8 cellular contexts compared by ENCODE assay signal in the genomic region with DNA sequence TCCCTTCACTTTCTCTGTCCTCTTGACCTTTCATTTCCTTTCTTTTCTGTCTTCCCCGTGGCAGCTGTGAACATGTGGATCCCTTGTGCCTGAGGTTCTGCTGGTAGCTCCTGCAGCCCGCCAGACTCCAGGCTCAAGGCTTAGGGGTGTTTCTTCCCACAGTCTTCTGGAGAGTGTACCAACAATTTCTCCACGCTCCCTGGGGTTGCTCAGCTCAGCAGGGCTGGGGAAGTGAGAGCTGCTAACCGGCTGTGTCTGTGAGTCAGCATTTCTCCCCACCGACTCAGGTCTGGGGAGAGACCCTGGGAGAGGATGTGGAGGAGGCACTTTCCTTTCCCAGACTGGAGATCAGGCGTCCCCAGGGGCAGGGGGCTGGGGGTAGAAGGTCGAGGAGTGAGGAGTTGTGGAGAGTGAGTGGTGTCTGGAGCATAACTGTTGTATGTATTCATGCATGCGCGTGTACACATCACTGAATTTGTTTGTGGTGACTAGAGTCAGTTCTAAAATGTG.
A peak's percentile ranks its signal among the peaks of the same experiment; 100 is the strongest.
DNase-seq lines count a peak whose midpoint lies in the region; ATAC-seq and TF ChIP-seq lines count a peak whose summit lies in the region.

No MANE protein-coding gene starts in this region.

- H3K36me3 Mint-ChIP-seq in neural crest cell (ENCODE audit: low read depth): peaks cover 15% of the 10 kb centered on the region
- H3K36me3 Mint-ChIP-seq in CD8-positive, alpha-beta T cell: no peaks in the 10 kb centered on the region

- no peak for TF ChIP-seq POLR2A in esophagus squamous epithelium (IDR thresholded peaks at IDR 0.05)

- 32 to 33% methylated on average over 5 to 7 of the region's 9 CpGs for WGBS in esophagus squamous epithelium, 2 donors

- peak overlapping the region; percentile 82 for H3K27ac Mint-ChIP-seq in neural crest cell (ENCODE audit: unreplicated experiment)
- H3K27ac Mint-ChIP-seq in CD8-positive, alpha-beta T cell: no peak overlapping the region

- no peaks in the 10 kb centered on the region for H3K4me1 ChIP-seq in CD8-positive, alpha-beta T cell (ENCODE audit: insufficient read depth, low read length)
- peaks cover 0 to 16% (median 12%) of the 10 kb centered on the region in 3 donors for H3K4me1 ChIP-seq in esophagus squamous epithelium

- peak; percentile 82 for DNase-seq in AG20443 (ENCODE audit: low spot score)
- DNase-seq in HEK293T (ENCODE audit: extremely low spot score): peak; percentile 58
- peak; percentile 64 for DNase-seq in SK-N-DZ (ENCODE audit: low spot score)
- peak; percentile 93 for DNase-seq in fibroblast of pulmonary artery (ENCODE audit: low read depth)
- DNase-seq in neural crest cell (ENCODE audit: low read depth, low spot score): peak; percentile 22
- DNase-seq in CD8-positive, alpha-beta T cell: no peak
- no peak for DNase-seq in esophagus squamous epithelium (lab: John Stamatoyannopoulos, UW)

- peak overlapping the region; percentile 8 for H3K4me3 Mint-ChIP-seq in neural crest cell
- H3K4me3 Mint-ChIP-seq in CD8-positive, alpha-beta T cell: no peak overlapping the region

- H3K4me1 Mint-ChIP-seq in neural crest cell: peaks cover 17% of the 10 kb centered on the region
- peaks cover 4% of the 10 kb centered on the region for H3K4me1 Mint-ChIP-seq in CD8-positive, alpha-beta T cell (ENCODE audit: low read depth)

- TF ChIP-seq CTCF in fibroblast of pulmonary artery (IDR thresholded peaks at IDR 0.05; ENCODE audit: low read length, missing control alignments) (no peak), neural crest cell (conservative IDR thresholded peaks at IDR 0.05) (no peak), esophagus squamous epithelium (IDR thresholded peaks at IDR 0.05) (no peak)
- TF ChIP-seq CTCF in CD8-positive, alpha-beta T cell (IDR thresholded peaks at IDR 0.05): no peak

- CTCF ChIA-PET in HEK293T (lab: Yijun Ruan, JAX): no interaction called here
- CTCF ChIA-PET in CD8-positive, alpha-beta T cell (lab: Charles Lee): interaction anchor here (0.6 kb wide), 1 partner anchor 125 kb away, joined by 3 read pairs; no protein-coding TSS in a partner anchor

- intact Hi-C loops in CD8-positive, alpha-beta T cell (cut with DNase I, micrococcal nuclease): no loop called here
- intact Hi-C loops in esophagus squamous epithelium (cut with DNase I): no loop called here

- H3K27ac ChIP-seq in CD8-positive, alpha-beta T cell (ENCODE audit: low read depth, low read length): no peak overlapping the region
- H3K27ac ChIP-seq in esophagus squamous epithelium: peak overlapping the region in 1 of 4 donors; percentile 45

- POLR2A ChIA-PET in HEK293T (lab: Yijun Ruan, JAX): interaction anchor here (1.3 kb wide), 1 partner anchor 84 kb away, joined by 4 read pairs; no protein-coding TSS in a partner anchor
- POLR2A ChIA-PET in CD8-positive, alpha-beta T cell (lab: Charles Lee): interaction anchor here (2.1 kb wide), 1 partner anchor 17 kb away, joined by 6 read pairs; no protein-coding TSS in a partner anchor

- H3K4me3 ChIP-seq in fibroblast of pulmonary artery (replicated peaks; ENCODE audit: low read depth, low read length) (peak overlapping the region; percentile 38), esophagus squamous epithelium (peak overlapping the region in 2 of 4 donors; percentile 22 to 46)
- H3K4me3 ChIP-seq in CD8-positive, alpha-beta T cell (ENCODE audit: low read depth, low read length): no peak overlapping the region

- peaks cover 2% of the 10 kb centered on the region for H3K9me3 Mint-ChIP-seq in neural crest cell
- peaks cover 10% of the 10 kb centered on the region for H3K9me3 Mint-ChIP-seq in CD8-positive, alpha-beta T cell

- no peaks in the 10 kb centered on the region for H3K36me3 ChIP-seq in CD8-positive, alpha-beta T cell (ENCODE audit: insufficient read depth, low read length)
- H3K36me3 ChIP-seq in esophagus squamous epithelium: no peaks in the 10 kb centered on the region

- H3K27me3 ChIP-seq in CD8-positive, alpha-beta T cell (ENCODE audit: insufficient read depth, low read length): no peaks in the 10 kb centered on the region
- H3K27me3 ChIP-seq in esophagus squamous epithelium: no peaks in the 10 kb centered on the region

- ATAC-seq in CD8-positive, alpha-beta T cell: no peak
- ATAC-seq in GM21515 (IDR thresholded peaks at IDR 0.05; ENCODE audit: unreplicated experiment): no peak

- H3K9me3 ChIP-seq in CD8-positive, alpha-beta T cell (ENCODE audit: low read length): no peaks in the 10 kb centered on the region
- peaks cover 0 to 10% (median 4%) of the 10 kb centered on the region in 3 donors for H3K9me3 ChIP-seq in esophagus squamous epithelium

- H3K27me3 Mint-ChIP-seq in neural crest cell (ENCODE audit: low read depth): no peaks in the 10 kb centered on the region
- H3K27me3 Mint-ChIP-seq in CD8-positive, alpha-beta T cell (ENCODE audit: low read depth): peaks cover 5% of the 10 kb centered on the region

TF ChIP-seq in HEK293T, 16 proteins besides CTCF, POLR2A, EP300 and RAD21:
- TF ChIP-seq ZNF384 (IDR thresholded peaks at IDR 0.05): no peak
- no peak for TF ChIP-seq FOXA1 (IDR thresholded peaks at IDR 0.05)
- TF ChIP-seq FOXK2 (IDR thresholded peaks at IDR 0.05): no peak
- TF ChIP-seq LEF1 (IDR thresholded peaks at IDR 0.05; ENCODE audit: borderline replicate concordance): no peak
- no peak for TF ChIP-seq FOXM1 (IDR thresholded peaks at IDR 0.05; ENCODE audit: borderline replicate concordance)
- no peak for TF ChIP-seq L3MBTL2 (conservative IDR thresholded peaks at IDR 0.05)
- no peak for TF ChIP-seq NFRKB (IDR thresholded peaks at IDR 0.05)
- TF ChIP-seq, protein P1, sequence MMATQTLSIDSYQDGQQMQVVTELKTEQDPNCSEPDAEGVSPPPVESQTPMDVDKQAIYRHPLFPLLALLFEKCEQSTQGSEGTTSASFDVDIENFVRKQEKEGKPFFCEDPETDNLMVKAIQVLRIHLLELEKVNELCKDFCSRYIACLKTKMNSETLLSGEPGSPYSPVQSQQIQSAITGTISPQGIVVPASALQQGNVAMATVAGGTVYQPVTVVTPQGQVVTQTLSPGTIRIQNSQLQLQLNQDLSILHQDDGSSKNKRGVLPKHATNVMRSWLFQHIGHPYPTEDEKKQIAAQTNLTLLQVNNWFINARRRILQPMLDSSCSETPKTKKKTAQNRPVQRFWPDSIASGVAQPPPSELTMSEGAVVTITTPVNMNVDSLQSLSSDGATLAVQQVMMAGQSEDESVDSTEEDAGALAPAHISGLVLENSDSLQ (IDR thresholded peaks at IDR 0.05): no peak
- TF ChIP-seq HDGF (IDR thresholded peaks at IDR 0.05; ENCODE audit: borderline replicate concordance): no peak
- no peak for TF ChIP-seq SP1 (IDR thresholded peaks at IDR 0.05)

Comparison
In these comparisons a context has a peak if more than half of its experiments do, and no peak if none do; other contexts are left out.
1. DNase-seq: peak in AG20443 (single experiment), HEK293T (single experiment), SK-N-DZ (single experiment), fibroblast of pulmonary artery (single experiment) and neural crest cell (single experiment); none in CD8-positive, alpha-beta T cell (0 of 7) and esophagus squamous epithelium (single experiment).